19 cellular contexts compared by ENCODE assay signal in the genomic region with DNA sequence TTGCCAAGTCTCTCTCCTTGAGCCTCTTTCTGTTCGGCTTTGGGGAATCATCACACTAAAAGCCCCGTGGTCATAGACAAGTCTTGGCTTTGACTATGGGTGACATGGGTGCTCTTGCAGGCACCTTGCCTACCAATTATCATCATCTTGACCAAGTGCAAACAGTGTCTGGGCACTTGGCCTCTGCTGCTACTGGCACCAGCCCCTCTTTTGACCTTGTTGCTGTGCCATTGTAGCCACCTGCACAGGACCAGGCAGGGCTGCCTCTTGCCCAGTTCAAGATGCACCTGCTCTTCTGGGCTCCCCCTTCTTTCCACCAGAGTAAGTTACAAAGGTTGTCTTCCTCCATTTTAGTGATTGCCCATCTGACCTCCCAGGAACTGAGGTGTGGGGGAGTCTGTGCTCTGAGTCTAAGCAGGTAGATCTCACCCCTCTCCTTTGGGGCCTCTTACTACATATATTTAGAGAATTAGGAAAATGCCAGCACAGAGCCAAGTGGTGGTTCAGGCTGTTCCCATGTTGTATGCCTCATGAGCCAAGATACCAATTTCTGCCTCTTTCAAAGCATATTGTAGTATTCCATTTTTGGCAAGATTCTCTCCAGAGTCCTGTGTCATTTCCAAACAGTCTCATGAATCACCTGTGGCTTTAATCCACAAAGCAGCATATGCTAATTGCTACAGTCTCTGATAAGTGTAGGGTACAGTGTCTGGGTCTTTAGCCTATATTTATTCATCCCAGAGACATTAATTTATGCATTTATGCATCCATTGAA.
DNase-seq lines count a peak whose midpoint lies in the region; ATAC-seq, FAIRE-seq and TF ChIP-seq lines count a peak whose summit lies in the region.
"Had no signal": no experiment of that assay in that cellular context is flagged by ENCODE, and none has a peak within 500 bp of the region (broad histone marks: within the 10 kb centered on the region; RNA-seq: fewer than 3 reads in every experiment).

No MANE protein-coding gene starts in this region.

- H3K4me1 ChIP-seq in GM23338 (ENCODE audit: insufficient read depth) (peaks cover 58% of the 10 kb centered on the region), PC-3 (ENCODE audit: insufficient read depth, low read length) (peaks cover 14% of the 10 kb centered on the region), H1 (replicated peaks in 1 of 4; ENCODE audit: control insufficient read depth in 3 of 4, insufficient read depth in 4 of 4, low read length in 3 of 4) (peaks cover 2 to 9% (median 6%) of the 10 kb centered on the region in 4 experiments)
- H3K4me1 ChIP-seq: BE2C, HAP-1 had no signal

- TF ChIP-seq EP300 in H1 (IDR thresholded peaks at IDR 0.05; ENCODE audit: borderline replicate concordance in 1 of 2, low read depth in 2 of 2, low read length in 2 of 2), result no peak

- no peak overlapping the region for H3K27ac Mint-ChIP-seq in GM23338
- no peak overlapping the region for H3K27ac Mint-ChIP-seq in stimulated activated memory B cell treated with anti-CD40 and anti-IgM and Interleukin-4, amounts not matched to agents 10 μg/mL and 1 μg/mL and 100 μg/mL, for 72 hours
- H3K27ac Mint-ChIP-seq: CD4-positive, CD25-positive, alpha-beta regulatory T cell; CD8-positive, alpha-beta memory T cell had no signal

- H3K79me1 ChIP-seq in H1 (ENCODE audit: low read depth, low read length), result no peaks in the 10 kb centered on the region

- ATAC-seq in GM23338 (no peak), PC-3 (no peak), GM18520 (IDR thresholded peaks at IDR 0.05; ENCODE audit: unreplicated experiment) (no peak)
- ATAC-seq in stimulated activated memory B cell treated with anti-CD40 and anti-IgM and Interleukin-4, amounts not matched to agents 10 μg/mL and 1 μg/mL and 100 μg/mL, for 72 hours, result peak; percentile 25

- H3K9me2 ChIP-seq in GM23338 (ENCODE audit: insufficient read depth) (no peaks in the 10 kb centered on the region), PC-3 (replicated peaks; ENCODE audit: low read length) (no peaks in the 10 kb centered on the region)

- no peak overlapping the region for H3K56ac ChIP-seq in H1 (replicated peaks; ENCODE audit: insufficient read length, low read depth, low read length)

- H3K23ac ChIP-seq in H1 (ENCODE audit: insufficient read length), result no peak overlapping the region

- H2BK15ac ChIP-seq in H1 (ENCODE audit: low read length), result 0 out of 2 replicates have a peak overlapping the region, but pooled peaks have one; percentile 5

- no peak overlapping the region for H3K4ac ChIP-seq in H1 (replicated peaks; ENCODE audit: insufficient read length, low read depth, low read length)

- intact Hi-C loops in PC-3 (cut with micrococcal nuclease), result no loop called here

- no peaks in the 10 kb centered on the region for H3K23me2 ChIP-seq in H1 (ENCODE audit: low read depth, low read length)

- no peaks in the 10 kb centered on the region for H3K27me3 ChIP-seq in GM23338 (ENCODE audit: insufficient read depth)
- no peaks in the 10 kb centered on the region for H3K27me3 ChIP-seq in PC-3 (ENCODE audit: low read length)
- H3K27me3 ChIP-seq in H1 (replicated peaks in 1 of 4; ENCODE audit: control insufficient read depth in 3 of 4, extremely low read depth in 1 of 4, insufficient read depth in 3 of 4, low read length in 3 of 4), result no peaks in the 10 kb centered on the region; a peak in 1 of 7 replicates
- H3K27me3 ChIP-seq: BE2C had no signal

- H3K9me3 ChIP-seq in PC-3 (ENCODE audit: low read length) (peaks cover 12% of the 10 kb centered on the region), H1 (ENCODE audit: insufficient read depth in 2 of 2, low read depth in 1 of 2, low read length in 1 of 2) (no peaks in the 10 kb centered on the region)
- H3K9me3 ChIP-seq: BE2C, HAP-1 had no signal

- peak overlapping the region; percentile 38 for H2BK120ac ChIP-seq in H1 (replicated peaks; ENCODE audit: low read depth, low read length)

- H3F3A ChIP-seq in GM23338 (replicated peaks; ENCODE audit: low read depth) (no peaks in the 10 kb centered on the region), PC-3 (ENCODE audit: low read length, unreplicated experiment) (no peaks in the 10 kb centered on the region)

- DNase-seq in GM23338 (ENCODE audit: low spot score), result no peak
- peak; percentile 29 for DNase-seq in PC-3
- no peak for DNase-seq in H1 (ENCODE audit: low read depth in 1 of 2, low spot score in 2 of 2)
- no peak for DNase-seq in NCI-H748 treated with DMSO at 0.1 percent for 48 hours (lab: John Stamatoyannopoulos, UW)
- DNase-seq in amygdala (lab: John Stamatoyannopoulos, UW), result no peak
- no peak for DNase-seq in SW480 (ENCODE audit: low spot score)
- DNase-seq: BE2C; CD4-positive, CD25-positive, alpha-beta regulatory T cell; CD8-positive, alpha-beta memory T cell; COR-L47; DMS 273 treated with DMSO at 0.1 percent for 48 hours; DMS53; DND-41; EL had no signal

- no peak for TF ChIP-seq RAD21 in H1 (IDR thresholded peaks at IDR 0.05 in 1 of 2, conservative IDR thresholded peaks at IDR 0.05 in 1 of 2; ENCODE audit: low read depth in 2 of 2, low read length in 2 of 2)

- H3K27me3 Mint-ChIP-seq in GM23338 (ENCODE audit: insufficient read depth, low read depth, poor library complexity), result peaks cover 3% of the 10 kb centered on the region
- peaks cover 9% of the 10 kb centered on the region for H3K27me3 Mint-ChIP-seq in stimulated activated memory B cell treated with anti-CD40 and anti-IgM and Interleukin-4, amounts not matched to agents 10 μg/mL and 1 μg/mL and 100 μg/mL, for 72 hours

- H3K4me3 ChIP-seq in GM23338 (no peak overlapping the region), PC-3 (ENCODE audit: low read length) (no peak overlapping the region), H1 (ENCODE audit: extremely low read depth in 1 of 4, insufficient read depth in 2 of 4, low read depth in 3 of 4, low read length in 4 of 4) (no peak overlapping the region)
- H3K4me3 ChIP-seq: HAP-1 had no signal

- H4K20me1 ChIP-seq in GM23338 (replicated peaks; ENCODE audit: insufficient read depth) (no peaks in the 10 kb centered on the region), PC-3 (ENCODE audit: low read length) (no peaks in the 10 kb centered on the region), H1 (replicated peaks in 1 of 2; ENCODE audit: control insufficient read depth in 1 of 2, insufficient read depth in 2 of 2, low read length in 2 of 2) (no peaks in the 10 kb centered on the region)

- H4K91ac ChIP-seq in H1 (replicated peaks; ENCODE audit: insufficient read length, low read length), result no peak overlapping the region

- H2BK20ac ChIP-seq in H1 (ENCODE audit: low read length), result no peak overlapping the region

- H3K9me3 Mint-ChIP-seq in GM23338, result no peaks in the 10 kb centered on the region; the same call in 2 of the 3 replicates
- no peaks in the 10 kb centered on the region for H3K9me3 Mint-ChIP-seq in stimulated activated memory B cell treated with anti-CD40 and anti-IgM and Interleukin-4, amounts not matched to agents 10 μg/mL and 1 μg/mL and 100 μg/mL, for 72 hours

- no peak for FAIRE-seq in H1 (lab: Jason Lieb, UNC)
- FAIRE-seq: G401.6, GM12891 had no signal

- H2BK12ac ChIP-seq in H1 (ENCODE audit: low read depth, low read length), result no peak overlapping the region; the same call in 1 of the 2 replicates

- H2AFZ ChIP-seq in GM23338 (no peak overlapping the region), PC-3 (ENCODE audit: low read length) (no peak overlapping the region), H1 (ENCODE audit: low read length) (no peak overlapping the region)

- no peak overlapping the region for H2AK5ac ChIP-seq in H1 (ENCODE audit: low read depth, low read length)

- H3K4me1 Mint-ChIP-seq in GM23338, result peaks cover 63% of the 10 kb centered on the region
- H3K4me1 Mint-ChIP-seq in stimulated activated memory B cell treated with anti-CD40 and anti-IgM and Interleukin-4, amounts not matched to agents 10 μg/mL and 1 μg/mL and 100 μg/mL, for 72 hours, result no peaks in the 10 kb centered on the region
- H3K4me1 Mint-ChIP-seq: CD4-positive, CD25-positive, alpha-beta regulatory T cell; CD8-positive, alpha-beta memory T cell had no signal

- no peak overlapping the region for H3K18ac ChIP-seq in H1 (ENCODE audit: extremely low read depth, low read length)

- no peak overlapping the region for H3K14ac ChIP-seq in H1 (ENCODE audit: insufficient read length)

- no peak for TF ChIP-seq POLR2A in H1 (IDR thresholded peaks at IDR 0.05; ENCODE audit: control extremely low read depth in 1 of 2, low read depth in 2 of 2, low read length in 2 of 2)

- POLR2A ChIA-PET in PC-3 (lab: Charles Lee; ENCODE audit: unreplicated experiment), result no interaction called here
- POLR2A ChIA-PET in H1 (lab: Charles Lee; ENCODE audit: partially characterized antibody), result no interaction called here

- 89% methylated on average over 2 of the region's 2 CpGs; no CpG with 5 or more reads in 1 of the 2 experiments for WGBS in H1 (ENCODE audit: extremely low coverage in 1 of 2, insufficient coverage in 1 of 2, insufficient read length in 1 of 2, insufficient replicate concordance in 2 of 2, low coverage in 1 of 2, low lambda C conversion rate in 2 of 2, missing lambda C conversion rate in 1 of 2), 2 experiments

- BruUV-seq in PC-3 (replicated peaks; lab: Mats Ljungman, UMichigan), result no TSS peak

- no peaks in the 10 kb centered on the region for H3K36me3 ChIP-seq in GM23338 (ENCODE audit: insufficient read depth)
- H3K36me3 ChIP-seq in PC-3 (ENCODE audit: low read depth, low read length), result no peaks in the 10 kb centered on the region
- H3K36me3 ChIP-seq in H1 (ENCODE audit: control insufficient read depth in 2 of 4, insufficient read depth in 4 of 4, low read length in 3 of 4), result no peaks in the 10 kb centered on the region
- H3K36me3 ChIP-seq: BE2C, HAP-1 had no signal

- no peak overlapping the region for H3K27ac ChIP-seq in GM23338 (ENCODE audit: low read depth)
- H3K27ac ChIP-seq in PC-3 (ENCODE audit: low read length), result no peak overlapping the region
- H3K27ac ChIP-seq in H1 (ENCODE audit: low read depth, low read length), result no peak overlapping the region

- H3K9ac ChIP-seq in PC-3 (ENCODE audit: low read length), result no peak overlapping the region
- no peak overlapping the region for H3K9ac ChIP-seq in H1 (replicated peaks in 1 of 4; ENCODE audit: extremely low read depth in 1 of 4, low read depth in 3 of 4, low read length in 3 of 4)

- H4K5ac ChIP-seq in H1 (ENCODE audit: insufficient read length, low read depth, low read length), result no peak overlapping the region

- H2BK5ac ChIP-seq in H1 (ENCODE audit: low read depth, low read length), result no peak overlapping the region

- H3K4me3 Mint-ChIP-seq in GM23338, result no peak overlapping the region; the same call in 2 of the 3 replicates
- H3K4me3 Mint-ChIP-seq in stimulated activated memory B cell treated with anti-CD40 and anti-IgM and Interleukin-4, amounts not matched to agents 10 μg/mL and 1 μg/mL and 100 μg/mL, for 72 hours, result no peak overlapping the region
- H3K4me3 Mint-ChIP-seq: CD4-positive, CD25-positive, alpha-beta regulatory T cell; CD8-positive, alpha-beta memory T cell had no signal

- H3K4me2 ChIP-seq in GM23338 (peak overlapping the region; percentile 46; the same call in 1 of the 2 replicates), PC-3 (ENCODE audit: low read length) (no peak overlapping the region), H1 (ENCODE audit: insufficient read depth in 1 of 2, low read depth in 2 of 2, low read length in 2 of 2) (no peak overlapping the region)

- no peak for TF ChIP-seq CTCF in GM23338 (conservative IDR thresholded peaks at IDR 0.05; ENCODE audit: low read depth in 2 of 2)
- TF ChIP-seq CTCF in PC-3 (conservative IDR thresholded peaks at IDR 0.05; ENCODE audit: low read depth, low read length), result no peak
- TF ChIP-seq CTCF in H1 (IDR thresholded peaks at IDR 0.05; ENCODE audit: control extremely low read depth in 1 of 3, insufficient read depth in 1 of 3, low read depth in 1 of 3, low read length in 3 of 3), result no peak

- H3K79me2 ChIP-seq in GM23338 (replicated peaks; ENCODE audit: insufficient read depth) (no peaks in the 10 kb centered on the region), PC-3 (ENCODE audit: low read length) (no peaks in the 10 kb centered on the region), H1 (ENCODE audit: control insufficient read depth in 1 of 2, insufficient read depth in 2 of 2, low read length in 2 of 2) (no peaks in the 10 kb centered on the region)

- no peaks in the 10 kb centered on the region for H3K36me3 Mint-ChIP-seq in GM23338 (ENCODE audit: low read depth)
- no peaks in the 10 kb centered on the region for H3K36me3 Mint-ChIP-seq in stimulated activated memory B cell treated with anti-CD40 and anti-IgM and Interleukin-4, amounts not matched to agents 10 μg/mL and 1 μg/mL and 100 μg/mL, for 72 hours
- H3K36me3 Mint-ChIP-seq: CD4-positive, CD25-positive, alpha-beta regulatory T cell; CD8-positive, alpha-beta memory T cell had no signal

- no peak overlapping the region for H4K8ac ChIP-seq in H1 (ENCODE audit: extremely low read depth, insufficient read depth, low read length)

- CTCF ChIA-PET in PC-3 (lab: Charles Lee) (no interaction called here), H1 (lab: Charles Lee; ENCODE audit: partially characterized antibody) (no interaction called here)
